In the genomic region with DNA sequence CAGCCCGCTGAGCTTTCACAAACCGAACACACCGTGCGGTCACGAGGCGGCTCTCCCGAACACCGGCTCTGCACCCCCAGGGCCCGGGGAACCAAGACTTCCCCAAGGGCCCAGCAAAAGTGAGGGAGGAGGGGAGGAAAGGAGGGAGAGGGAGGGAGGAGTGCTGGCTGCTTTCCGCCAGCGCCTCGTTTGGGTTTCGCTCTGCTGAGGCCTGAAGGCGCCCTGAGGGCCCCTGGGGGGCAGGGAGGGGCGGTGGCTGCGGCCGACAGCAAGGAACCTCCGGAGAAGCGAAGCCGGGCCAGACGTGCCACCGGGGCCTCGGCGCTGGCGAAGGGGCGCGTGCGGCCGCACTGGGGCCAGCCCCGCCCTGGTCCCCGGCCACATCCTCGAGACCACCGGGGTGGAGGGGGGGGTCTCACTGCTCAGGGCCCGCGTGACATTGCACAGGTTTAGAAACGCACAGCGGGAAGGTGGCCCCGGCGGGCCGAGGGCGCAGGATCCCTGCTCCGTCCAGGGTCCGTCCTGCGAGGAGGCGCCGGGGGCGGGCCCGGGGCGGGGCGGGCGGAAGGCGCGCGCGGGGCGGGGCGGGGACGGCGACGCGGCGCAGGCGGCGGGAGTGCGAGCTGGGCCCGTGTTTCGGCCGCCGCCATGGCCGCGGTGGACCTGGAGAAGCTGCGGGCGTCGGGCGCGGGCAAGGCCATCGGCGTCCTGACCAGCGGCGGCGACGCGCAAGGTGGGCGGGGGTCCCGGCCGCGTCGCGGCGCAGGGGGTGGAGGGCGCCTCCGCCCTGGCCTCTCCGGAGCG, we compare ENCODE assay signal across 1 cellular context.
TF ChIP-seq lines count a peak whose summit lies in the region.

A gene (plus strand): TSS at position 596 of the 804 bp plus-strand sequence. CDS start 53 bp downstream, at position 649.

TF ChIP-seq in HEK293, 187 proteins besides CTCF, POLR2A, EP300 and RAD21 (continued from another document):
- TF ChIP-seq, protein P1, sequence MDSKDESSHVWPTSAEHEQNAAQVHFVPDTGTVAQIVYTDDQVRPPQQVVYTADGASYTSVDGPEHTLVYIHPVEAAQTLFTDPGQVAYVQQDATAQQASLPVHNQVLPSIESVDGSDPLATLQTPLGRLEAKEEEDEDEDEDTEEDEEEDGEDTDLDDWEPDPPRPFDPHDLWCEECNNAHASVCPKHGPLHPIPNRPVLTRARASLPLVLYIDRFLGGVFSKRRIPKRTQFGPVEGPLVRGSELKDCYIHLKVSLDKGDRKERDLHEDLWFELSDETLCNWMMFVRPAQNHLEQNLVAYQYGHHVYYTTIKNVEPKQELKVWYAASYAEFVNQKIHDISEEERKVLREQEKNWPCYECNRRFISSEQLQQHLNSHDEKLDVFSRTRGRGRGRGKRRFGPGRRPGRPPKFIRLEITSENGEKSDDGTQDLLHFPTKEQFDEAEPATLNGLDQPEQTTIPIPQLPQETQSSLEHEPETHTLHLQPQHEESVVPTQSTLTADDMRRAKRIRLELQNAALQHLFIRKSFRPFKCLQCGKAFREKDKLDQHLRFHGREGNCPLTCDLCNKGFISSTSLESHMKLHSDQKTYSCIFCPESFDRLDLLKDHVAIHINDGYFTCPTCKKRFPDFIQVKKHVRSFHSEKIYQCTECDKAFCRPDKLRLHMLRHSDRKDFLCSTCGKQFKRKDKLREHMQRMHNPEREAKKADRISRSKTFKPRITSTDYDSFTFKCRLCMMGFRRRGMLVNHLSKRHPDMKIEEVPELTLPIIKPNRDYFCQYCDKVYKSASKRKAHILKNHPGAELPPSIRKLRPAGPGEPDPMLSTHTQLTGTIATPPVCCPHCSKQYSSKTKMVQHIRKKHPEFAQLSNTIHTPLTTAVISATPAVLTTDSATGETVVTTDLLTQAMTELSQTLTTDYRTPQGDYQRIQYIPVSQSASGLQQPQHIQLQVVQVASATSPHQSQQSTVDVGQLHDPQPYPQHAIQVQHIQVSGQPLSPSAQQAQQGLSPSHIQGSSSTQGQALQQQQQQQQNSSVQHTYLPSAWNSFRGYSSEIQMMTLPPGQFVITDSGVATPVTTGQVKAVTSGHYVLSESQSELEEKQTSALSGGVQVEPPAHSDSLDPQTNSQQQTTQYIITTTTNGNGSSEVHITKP (tag by site-specific recombination; IDR thresholded peaks at IDR 0.05): peak; percentile 79
- TF ChIP-seq, protein P2, sequence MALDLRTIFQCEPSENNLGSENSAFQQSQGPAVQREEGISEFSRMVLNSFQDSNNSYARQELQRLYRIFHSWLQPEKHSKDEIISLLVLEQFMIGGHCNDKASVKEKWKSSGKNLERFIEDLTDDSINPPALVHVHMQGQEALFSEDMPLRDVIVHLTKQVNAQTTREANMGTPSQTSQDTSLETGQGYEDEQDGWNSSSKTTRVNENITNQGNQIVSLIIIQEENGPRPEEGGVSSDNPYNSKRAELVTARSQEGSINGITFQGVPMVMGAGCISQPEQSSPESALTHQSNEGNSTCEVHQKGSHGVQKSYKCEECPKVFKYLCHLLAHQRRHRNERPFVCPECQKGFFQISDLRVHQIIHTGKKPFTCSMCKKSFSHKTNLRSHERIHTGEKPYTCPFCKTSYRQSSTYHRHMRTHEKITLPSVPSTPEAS (tag by site-specific recombination; IDR thresholded peaks at IDR 0.05): 0 out of 2 replicates have a peak, but pooled peaks have one; percentile 14
- no peak for TF ChIP-seq SCRT2 (tag by site-specific recombination; IDR thresholded peaks at IDR 0.05)
- no peak for TF ChIP-seq ZNF677 (tag by site-specific recombination; IDR thresholded peaks at IDR 0.05)
- no peak for TF ChIP-seq ZNF140 (tag by site-specific recombination; IDR thresholded peaks at IDR 0.05)
- no peak for TF ChIP-seq ZNF792 (tag by site-specific recombination; IDR thresholded peaks at IDR 0.05)
- TF ChIP-seq SALL2 (tag by site-specific recombination; IDR thresholded peaks at IDR 0.05; ENCODE audit: borderline replicate concordance): no peak
- peak; percentile 55; the same call in 1 of the 2 replicates for TF ChIP-seq SP2 (tag by site-specific recombination; IDR thresholded peaks at IDR 0.05)
